In genomic region chr17:3961564-3962047, GRCh38 we compare ENCODE assay signal across 10 cellular contexts. TPM values are rescaled to one million over a fixed set of nuclear protein-coding genes. Genes with fewer than 3 reads are reported as not detected.
DNase-seq lines count a peak whose midpoint lies in the region; ATAC-seq and TF ChIP-seq lines count a peak whose summit lies in the region.
"Had no signal": no experiment of that assay in that cellular context is flagged by ENCODE, and none has a peak within 500 bp of the region (broad histone marks: within the 10 kb centered on the region; RNA-seq: fewer than 3 reads in every experiment).

No MANE protein-coding gene starts in this region.

- H3K4me3 Mint-ChIP-seq in activated T-cell treated with anti-CD3 and anti-CD28 coated beads, Interleukin-2, amount 50 U/mL, for 72 hours = peak overlapping the region; percentile 83 to 91
- H3K4me3 Mint-ChIP-seq in Calu3 (ENCODE audit: low read depth, unreplicated experiment) = no peak overlapping the region

- H3F3A ChIP-seq in GM23248 (ENCODE audit: insufficient read depth) = no peaks in the 10 kb centered on the region

- H3K4me3 ChIP-seq in rectal smooth muscle tissue (ENCODE audit: low read length) = peak overlapping the region; percentile 3
- no peak overlapping the region for H3K4me3 ChIP-seq in GM23248
- H3K4me3 ChIP-seq: vagina had no signal

- peaks cover 65% of the 10 kb centered on the region for H3K4me1 Mint-ChIP-seq in activated T-cell treated with anti-CD3 and anti-CD28 coated beads, Interleukin-2, amount 50 U/mL, for 72 hours (ENCODE audit: low read depth)
- H3K4me1 Mint-ChIP-seq in Calu3 (ENCODE audit: low read depth, unreplicated experiment) = peaks cover 17% of the 10 kb centered on the region

- no peaks in the 10 kb centered on the region for H3K9me3 ChIP-seq in KOPT-K1 (ENCODE audit: insufficient read depth, low read length, poor library complexity, severe bottlenecking)
- H3K9me3 ChIP-seq in GM23248 (ENCODE audit: low read depth) = no peaks in the 10 kb centered on the region
- H3K9me3 ChIP-seq: vagina had no signal

- peak in 1 of 2 donors; percentile 4 for ATAC-seq in activated T-cell treated with anti-CD3 and anti-CD28 coated beads, Interleukin-2, amount 50 U/mL, for 72 hours (replicated peaks in 1 of 2)

- H3K27me3 ChIP-seq in rectal smooth muscle tissue (ENCODE audit: control insufficient read depth, insufficient read depth, low read length) (no peaks in the 10 kb centered on the region), GM23248 (replicated peaks; ENCODE audit: insufficient read depth) (peaks cover 25% of the 10 kb centered on the region)
- H3K27me3 ChIP-seq: vagina had no signal

- DNase-seq in NCI-H2107 treated with DMSO at 0.1 percent for 48 hours (lab: John Stamatoyannopoulos, UW; ENCODE audit: unreplicated experiment) (peak; percentile 32), NCI-H2107 (lab: John Stamatoyannopoulos, UW) (no peak), Calu3 (no peak), cortex of kidney (lab: John Stamatoyannopoulos, UW) (no peak), GM23248 (no peak)
- peak; percentile 29 to 45 for DNase-seq in activated T-cell treated with anti-CD3 and anti-CD28 coated beads, Interleukin-2, amount 50 U/mL, for 72 hours
- DNase-seq: Kasumi-1 had no signal

- CTCF ChIA-PET in Calu3 (lab: Charles Lee) = no interaction called here

- H3K27me3 Mint-ChIP-seq in activated T-cell treated with anti-CD3 and anti-CD28 coated beads, Interleukin-2, amount 50 U/mL, for 72 hours (ENCODE audit: low read depth) = no peaks in the 10 kb centered on the region
- peaks cover 11% of the 10 kb centered on the region for H3K27me3 Mint-ChIP-seq in Calu3 (ENCODE audit: unreplicated experiment)

- 58 to 67% methylated on average over 4 to 5 of the region's 5 CpGs for WGBS in GM23248 (ENCODE audit: low coverage in 1 of 2, low lambda C conversion rate in 2 of 2, missing lambda C conversion rate in 2 of 2), 2 experiments

- H3K4me1 ChIP-seq in rectal smooth muscle tissue (ENCODE audit: control insufficient read depth, insufficient read depth, low read length) (no peaks in the 10 kb centered on the region), GM23248 (ENCODE audit: insufficient read depth) (no peaks in the 10 kb centered on the region)

- H3K79me2 ChIP-seq in GM23248 (ENCODE audit: insufficient read depth) = no peaks in the 10 kb centered on the region

- H3K9me3 Mint-ChIP-seq in activated T-cell treated with anti-CD3 and anti-CD28 coated beads, Interleukin-2, amount 50 U/mL, for 72 hours = no peaks in the 10 kb centered on the region
- no peaks in the 10 kb centered on the region for H3K9me3 Mint-ChIP-seq in Calu3 (ENCODE audit: low read depth, unreplicated experiment)

- no peak overlapping the region for H3K9ac ChIP-seq in rectal smooth muscle tissue (ENCODE audit: low read length)
- no peak overlapping the region for H3K9ac ChIP-seq in GM23248

- no peak for TF ChIP-seq CTCF in Calu3 (IDR thresholded peaks at IDR 0.05; ENCODE audit: unreplicated experiment)

- intact Hi-C loops in Calu3 (cut with micrococcal nuclease; ENCODE audit: unreplicated experiment) = no loop called here

- no peak overlapping the region for H3K27ac Mint-ChIP-seq in activated T-cell treated with anti-CD3 and anti-CD28 coated beads, Interleukin-2, amount 50 U/mL, for 72 hours
- H3K27ac Mint-ChIP-seq in Calu3 (ENCODE audit: unreplicated experiment) = no peak overlapping the region

- H3K9me2 ChIP-seq in GM23248 (ENCODE audit: insufficient read depth) = no peaks in the 10 kb centered on the region

- no peak overlapping the region for H3K4me2 ChIP-seq in GM23248 (ENCODE audit: unreplicated experiment)

- in situ Hi-C loops in GM23248 (cut with MboI) = no loop called here

- H3K36me3 Mint-ChIP-seq in activated T-cell treated with anti-CD3 and anti-CD28 coated beads, Interleukin-2, amount 50 U/mL, for 72 hours (ENCODE audit: insufficient read depth in 2 of 2) = peaks cover 0 to 1% of the 10 kb centered on the region in 2 donors
- H3K36me3 Mint-ChIP-seq in Calu3 (ENCODE audit: insufficient read depth, unreplicated experiment) = peaks cover 12% of the 10 kb centered on the region

- BruUV-seq in Calu3 (replicated peaks; lab: Mats Ljungman, UMichigan) = no TSS peak

- no peaks in the 10 kb centered on the region for H4K20me1 ChIP-seq in GM23248 (ENCODE audit: insufficient read depth)

- peak overlapping the region; percentile 94 for H3K27ac ChIP-seq in KOPT-K1 (ENCODE audit: low read depth, low read length, poor library complexity, severe bottlenecking)
- no peak overlapping the region for H3K27ac ChIP-seq in rectal smooth muscle tissue (ENCODE audit: low read depth, low read length)
- no peak overlapping the region for H3K27ac ChIP-seq in GM23248
- H3K27ac ChIP-seq: vagina had no signal

- no peak overlapping the region for H2AFZ ChIP-seq in GM23248

- H3K36me3 ChIP-seq in KOPT-K1 (ENCODE audit: insufficient read depth, low read length) (peaks cover 42% of the 10 kb centered on the region), rectal smooth muscle tissue (ENCODE audit: control insufficient read depth, insufficient read depth, low read length) (no peaks in the 10 kb centered on the region), GM23248 (ENCODE audit: low read depth) (no peaks in the 10 kb centered on the region)
- H3K36me3 ChIP-seq: vagina had no signal

RNA-seq across cellular contexts. Expression of gene ATP2A3, which starts 2.6 kb away (rescaled TPM):
- 100 to 1,000 TPM; 108 to 109 TPM for total RNA-seq in activated T-cell treated with anti-CD3 and anti-CD28 coated beads, Interleukin-2, amount 50 U/mL, for 72 hours
- 4.5 and 4.8 TPM in 2 replicates for total RNA-seq in Calu3 (2022)
- total RNA-seq in GM23248 (2014; rRNA removed; shearing (Covaris generic)) = 0.86 TPM in 1 of 2 replicates, not detected in the other
- polyA plus RNA-seq in GM23248 (2016; fragmentation: Nextera tagmentation; extraction: Ambion mirVana) = 0.58 and 0.81 TPM in 2 replicates

RNA-seq across cellular contexts. Expression of gene P2RX1, which starts 45.3 kb away (rescaled TPM):
- 1 to 10 TPM; 1.6 to 2.3 TPM for total RNA-seq in activated T-cell treated with anti-CD3 and anti-CD28 coated beads, Interleukin-2, amount 50 U/mL, for 72 hours
- total RNA-seq in Calu3 (2022) = not detected in 2 replicates
- not detected in 2 replicates for total RNA-seq in GM23248 (2014; rRNA removed; shearing (Covaris generic))
- polyA plus RNA-seq in GM23248 (2016; fragmentation: Nextera tagmentation; extraction: Ambion mirVana) = 0.06 TPM in 1 of 2 replicates, not detected in the other

Comparison
In these comparisons a context has a peak if more than half of its experiments do, and no peak if none do; other contexts are left out.
1. DNase-seq: peak in NCI-H2107 treated with DMSO at 0.1 percent for 48 hours (single experiment) and activated T-cell treated with anti-CD3 and anti-CD28 coated beads, Interleukin-2, amount 50 U/mL, for 72 hours (2 of 2); none in NCI-H2107 (single experiment), Calu3 (single experiment), cortex of kidney (single experiment) and GM23248 (single experiment).
2. RNA of gene ATP2A3, which starts 2.6 kb away (total RNA-seq): 108 to 109 TPM in activated T-cell treated with anti-CD3 and anti-CD28 coated beads, Interleukin-2, amount 50 U/mL, for 72 hours; 4.5 to 4.8 TPM in Calu3 and 0.86 TPM in GM23248; every median in the first group is over 10 times any median in the second.